In genomic region chr11:59152312-59152967, GRCh38 we compare ENCODE assay signal across 11 cellular contexts. TPM values are rescaled to one million over a fixed set of nuclear protein-coding genes. Genes with fewer than 3 reads are reported as not detected.
DNase-seq lines count a peak whose midpoint lies in the region; ATAC-seq, FAIRE-seq and TF ChIP-seq lines count a peak whose summit lies in the region.
"Had no signal": no experiment of that assay in that cellular context is flagged by ENCODE, and none has a peak within 500 bp of the region (broad histone marks: within the 10 kb centered on the region; RNA-seq: fewer than 3 reads in every experiment).

No MANE protein-coding gene starts in this region.

- H3K4me2 ChIP-seq in HepG2 (ENCODE audit: low read depth, low read length) (no peak overlapping the region), neuronal stem cell (ENCODE audit: insufficient read depth, low read length, poor library complexity, severe bottlenecking) (no peak overlapping the region)

- no peak overlapping the region for H2BK15ac ChIP-seq in neuronal stem cell (ENCODE audit: low read length)

- no peak overlapping the region for H3K18ac ChIP-seq in neuronal stem cell (ENCODE audit: low read length)

- TF ChIP-seq EP300 in HepG2 (IDR thresholded peaks at IDR 0.05; ENCODE audit: low read depth in 2 of 2, low read length in 2 of 2) (no peak), HepG2 (CRISPR knock-in tag; IDR thresholded peaks at IDR 0.05; ENCODE audit: borderline replicate concordance) (no peak)

- peak overlapping the region; percentile 76 for H3K27ac Mint-ChIP-seq in activated CD4-positive, alpha-beta memory T cell treated with anti-CD3 and anti-CD28 coated beads, Interleukin-2, amount 10 ng/mL, durations not matched to agents 7 days and 5 days

- no peak overlapping the region for H3K23ac ChIP-seq in neuronal stem cell (ENCODE audit: low read depth, low read length, poor library complexity)

- TF ChIP-seq CTCF in HepG2 (CRISPR knock-in tag; IDR thresholded peaks at IDR 0.05), result no peak

- no peak overlapping the region for H2BK5ac ChIP-seq in neuronal stem cell (ENCODE audit: low read length)

- H3K27me3 Mint-ChIP-seq in activated CD4-positive, alpha-beta memory T cell treated with anti-CD3 and anti-CD28 coated beads, Interleukin-2, amount 10 ng/mL, durations not matched to agents 7 days and 5 days, result no peaks in the 10 kb centered on the region

- H2AFZ ChIP-seq in HepG2 (ENCODE audit: low read length) (no peak overlapping the region), neuronal stem cell (ENCODE audit: low read length) (no peak overlapping the region)

- FAIRE-seq in GM12892 (lab: Jason Lieb, UNC), result peak; percentile 93
- no peak for FAIRE-seq in HepG2 (lab: Jason Lieb, UNC)
- FAIRE-seq: endothelial cell of umbilical vein, K562 had no signal

- intact Hi-C loops in HepG2 (cut with micrococcal nuclease; ENCODE audit: unreplicated experiment) (no loop called here), cardiac septum (cut with DNase I) (no loop called here)

- no peak overlapping the region for H4K91ac ChIP-seq in neuronal stem cell (ENCODE audit: low read depth, low read length, poor library complexity)

- no peaks in the 10 kb centered on the region for H3K9me3 Mint-ChIP-seq in activated CD4-positive, alpha-beta memory T cell treated with anti-CD3 and anti-CD28 coated beads, Interleukin-2, amount 10 ng/mL, durations not matched to agents 7 days and 5 days

- no peak overlapping the region for H2BK120ac ChIP-seq in neuronal stem cell (ENCODE audit: low read depth, low read length)

- no peak for TF ChIP-seq POLR2A in GM12892 (IDR thresholded peaks at IDR 0.05; ENCODE audit: low read depth, low read length)
- no peak for TF ChIP-seq POLR2A in HepG2 (IDR thresholded peaks at IDR 0.05; ENCODE audit: insufficient read depth in 1 of 2, low read depth in 2 of 2, low read length in 2 of 2)

- no peaks in the 10 kb centered on the region for H3K36me3 ChIP-seq in HepG2 (replicated peaks in 1 of 2; ENCODE audit: control insufficient read depth in 1 of 2, insufficient read depth in 2 of 2, low read length in 2 of 2)
- peaks cover 0 to 16% of the 10 kb centered on the region in 2 donors for H3K36me3 ChIP-seq in neuronal stem cell (replicated peaks in 1 of 2; ENCODE audit: control insufficient read depth in 2 of 2, insufficient read depth in 2 of 2, low read length in 2 of 2)

- H4K8ac ChIP-seq in neuronal stem cell (ENCODE audit: low read depth, low read length), result no peak overlapping the region

- no peak overlapping the region for H3K4me3 ChIP-seq in HepG2 (replicated peaks in 1 of 3; ENCODE audit: insufficient read depth in 1 of 3, low read depth in 2 of 3, low read length in 3 of 3)
- no peak overlapping the region for H3K4me3 ChIP-seq in neuronal stem cell (ENCODE audit: low read length in 2 of 2)
- H3K4me3 ChIP-seq: K562, upper lobe of right lung had no signal

- H3K27me3 ChIP-seq in HepG2 (ENCODE audit: control insufficient read depth in 1 of 2, insufficient read depth in 2 of 2, low read length in 2 of 2), result no peaks in the 10 kb centered on the region
- H3K27me3 ChIP-seq in neuronal stem cell (ENCODE audit: control insufficient read depth in 3 of 3, insufficient read depth in 3 of 3, low read depth in 1 of 3, low read length in 3 of 3), result no peaks in the 10 kb centered on the region
- H3K27me3 ChIP-seq: upper lobe of right lung had no signal

- no peaks in the 10 kb centered on the region for H3K79me1 ChIP-seq in neuronal stem cell (ENCODE audit: low read depth, low read length)

- no peak overlapping the region for H3K9ac ChIP-seq in HepG2 (ENCODE audit: insufficient read depth, low read depth, low read length)
- H3K9ac ChIP-seq in neuronal stem cell (ENCODE audit: low read depth, low read length, poor library complexity), result no peak overlapping the region

- peaks cover under 1% of the 10 kb centered on the region; the same call in 1 of the 2 replicates for H3K4me1 ChIP-seq in HepG2 (ENCODE audit: insufficient read depth, low read length)
- H3K4me1 ChIP-seq in neuronal stem cell (ENCODE audit: control insufficient read depth in 2 of 2, insufficient read depth in 1 of 2, low read depth in 1 of 2, low read length in 2 of 2), result no peaks in the 10 kb centered on the region
- H3K4me1 ChIP-seq: upper lobe of right lung had no signal

- no peaks in the 10 kb centered on the region for H4K20me1 ChIP-seq in HepG2 (ENCODE audit: insufficient read depth, low read length)

- POLR2A ChIA-PET in activated CD4-positive, alpha-beta memory T cell treated with anti-CD3 and anti-CD28 coated beads, Interleukin-2, amount 10 ng/mL, durations not matched to agents 7 days and 5 days (lab: Charles Lee), result interaction anchor here (1.3 to 4.6 kb wide), 4 partner anchors 9 to 45 kb away, joined by 3 to 24 read pairs (median 6); partner anchors contain the start of genes FAM111A and FAM111B
- POLR2A ChIA-PET in HepG2 (lab: Yijun Ruan, JAX), result no interaction called here

- DNase-seq in GM12892 (ENCODE audit: insufficient read length) (no peak), HepG2 (ENCODE audit: low spot score) (no peak), cardiac septum (ENCODE audit: low spot score) (no peak), neuronal stem cell (ENCODE audit: low spot score) (no peak), OCI-M2 (lab: John Stamatoyannopoulos, UW; ENCODE audit: unreplicated experiment) (no peak)
- DNase-seq in activated CD4-positive, alpha-beta memory T cell treated with anti-CD3 and anti-CD28 coated beads, Interleukin-2, amount 10 ng/mL, durations not matched to agents 7 days and 5 days, result no peak
- DNase-seq: upper lobe of right lung had no signal

- H2AK5ac ChIP-seq in neuronal stem cell (ENCODE audit: low read depth, low read length), result no peak overlapping the region

- peaks cover 66% of the 10 kb centered on the region for H3K36me3 Mint-ChIP-seq in activated CD4-positive, alpha-beta memory T cell treated with anti-CD3 and anti-CD28 coated beads, Interleukin-2, amount 10 ng/mL, durations not matched to agents 7 days and 5 days (ENCODE audit: low read depth)

- 93% methylated on average over 8 of the region's 8 CpGs for WGBS in HepG2 (ENCODE audit: low lambda C conversion rate)
- no CpG with 5 or more reads among the region's 8 CpGs for WGBS in neuronal stem cell (ENCODE audit: extremely low coverage in 2 of 2, insufficient read length in 2 of 2, insufficient replicate concordance in 1 of 2), 2 donors

- ATAC-seq in GM19372 (IDR thresholded peaks at IDR 0.05; ENCODE audit: low read depth, unreplicated experiment) (peak; percentile 75), HG02981 (IDR thresholded peaks at IDR 0.05; ENCODE audit: unreplicated experiment) (peak; percentile 76), HepG2 (no peak)
- ATAC-seq: K562, upper lobe of right lung had no signal

- H3K14ac ChIP-seq in neuronal stem cell (ENCODE audit: low read length), result no peak overlapping the region

- no peaks in the 10 kb centered on the region for H3K79me2 ChIP-seq in HepG2 (ENCODE audit: insufficient read depth, low read length)

- H3K27ac ChIP-seq in HepG2 (ENCODE audit: extremely low read length, insufficient read depth, low read length) (no peak overlapping the region), neuronal stem cell (replicated peaks; ENCODE audit: low read length) (no peak overlapping the region)
- H3K27ac ChIP-seq: upper lobe of right lung had no signal

- H3K4me3 Mint-ChIP-seq in activated CD4-positive, alpha-beta memory T cell treated with anti-CD3 and anti-CD28 coated beads, Interleukin-2, amount 10 ng/mL, durations not matched to agents 7 days and 5 days, result peak overlapping the region; percentile 28

- no peak overlapping the region for H3K4ac ChIP-seq in neuronal stem cell (ENCODE audit: low read length)

- in situ Hi-C loops in HepG2 (cut with HindIII; ENCODE audit: extremely low pct_ligation_motif_present, low pct_unique_long_range_greater_than_20kb), result no loop called here

- CTCF ChIA-PET in activated CD4-positive, alpha-beta memory T cell treated with anti-CD3 and anti-CD28 coated beads, Interleukin-2, amount 10 ng/mL, durations not matched to agents 7 days and 5 days (lab: Charles Lee), result interaction anchor here (1.0 to 2.9 kb wide), 4 partner anchors 8 to 19 kb away, joined by 3 to 14 read pairs (median 4); partner anchors contain the start of genes DTX4 and FAM111A
- CTCF ChIA-PET in HepG2 (lab: Yijun Ruan, JAX; ENCODE audit: low intra/inter-chr PET ratio, low total read pairs), result no interaction called here

- no peak for TF ChIP-seq RAD21 in HepG2 (CRISPR knock-in tag; IDR thresholded peaks at IDR 0.05)

- H3K9me3 ChIP-seq in HepG2 (ENCODE audit: low read length), result no peaks in the 10 kb centered on the region
- H3K9me3 ChIP-seq in neuronal stem cell (replicated peaks in 1 of 2; ENCODE audit: control insufficient read depth in 2 of 2, insufficient read depth in 1 of 2, low read depth in 1 of 2, low read length in 2 of 2), result no peaks in the 10 kb centered on the region
- H3K9me3 ChIP-seq: upper lobe of right lung had no signal

- BruUV-seq in HepG2 (replicated peaks; lab: Mats Ljungman, UMichigan), result no TSS peak

- peaks cover 53% of the 10 kb centered on the region for H3K4me1 Mint-ChIP-seq in activated CD4-positive, alpha-beta memory T cell treated with anti-CD3 and anti-CD28 coated beads, Interleukin-2, amount 10 ng/mL, durations not matched to agents 7 days and 5 days

- no peak overlapping the region for H2BK12ac ChIP-seq in neuronal stem cell (ENCODE audit: low read length)

RNA-seq across cellular contexts. Expression of gene FAM111A, which starts 9.8 kb away (rescaled TPM):
- 51.7 TPM for polyA plus RNA-seq in GM12892 (2012; ENCODE audit: missing spikeins)
- total RNA-seq in activated CD4-positive, alpha-beta memory T cell treated with anti-CD3 and anti-CD28 coated beads, Interleukin-2, amount 10 ng/mL, durations not matched to agents 7 days and 5 days, result 100 to 1,000 TPM; 136 to 141 TPM
- total RNA-seq in HepG2 (2016; rRNA removed; fragmentation: Illumina TruSeq; extraction: Trizol), result 13.5 and 17.0 TPM in 2 replicates
- total RNA-seq in HepG2 (2016; cell fraction: cytosol; rRNA removed; fragmentation: Illumina TruSeq; extraction: Trizol; ENCODE audit: low read depth), result 0.88 and 1.4 TPM in 2 replicates
- total RNA-seq in HepG2 (2016; cell fraction: insoluble cytoplasmic fraction; rRNA removed; fragmentation: Illumina TruSeq; extraction: Trizol), result 14.4 and 15.0 TPM in 2 replicates
- total RNA-seq in HepG2 (2016; cell fraction: membrane; rRNA removed; fragmentation: Illumina TruSeq; extraction: Trizol), result 4.5 and 6.7 TPM in 2 replicates
- 17.0 and 17.9 TPM in 2 replicates for total RNA-seq in HepG2 (2016; cell fraction: nucleus; rRNA removed; fragmentation: Illumina TruSeq; extraction: Trizol)
- 3.2 and 3.9 TPM in 2 replicates for polyA plus RNA-seq in HepG2 (2011; rRNA removed)
- polyA plus RNA-seq in HepG2 (2011; cell fraction: cytosol; rRNA removed), result 1.4 and 2.2 TPM in 2 replicates
- polyA plus RNA-seq in HepG2 (2011; cell fraction: nucleus; rRNA removed), result 8.9 and 11.1 TPM in 2 replicates
- polyA plus RNA-seq in HepG2 (2012), result 2.7 and 4.6 TPM in 2 replicates
- 0.55 and 0.80 TPM in 2 replicates for polyA plus RNA-seq in HepG2 (2016; cell fraction: cytosol; fragmentation: Illumina TruSeq; extraction: Trizol; ENCODE audit: low read depth)
- polyA plus RNA-seq in HepG2 (2016; cell fraction: insoluble cytoplasmic fraction; fragmentation: Illumina TruSeq; extraction: Trizol; ENCODE audit: low read depth), result 6.4 and 9.5 TPM in 2 replicates
- polyA plus RNA-seq in HepG2 (2016; cell fraction: membrane; fragmentation: Illumina TruSeq; extraction: Trizol; ENCODE audit: low read depth), result 1.7 and 2.3 TPM in 2 replicates
- polyA plus RNA-seq in HepG2 (2016; cell fraction: nucleus; fragmentation: Illumina TruSeq; extraction: Trizol; ENCODE audit: insufficient read depth, low read depth), result 28.5 and 30.8 TPM in 2 replicates
- polyA minus RNA-seq in HepG2 (2011; rRNA and poly(A)+ RNA removed; ENCODE audit: low replicate concordance), result 2.8 and 25.3 TPM in 2 replicates
- 2.6 and 4.8 TPM in 2 replicates for polyA minus RNA-seq in HepG2 (2011; cell fraction: cytosol; rRNA and poly(A)+ RNA removed)
- polyA minus RNA-seq in HepG2 (2011; cell fraction: nucleus; rRNA and poly(A)+ RNA removed), result 14.2 and 14.3 TPM in 2 replicates
- total RNA-seq in cardiac septum, result 7.3 TPM
- 16.9 TPM for polyA plus RNA-seq in neuronal stem cell (2013, experiment 1 of 2)
- 17.1 TPM for polyA plus RNA-seq in neuronal stem cell (2013, experiment 2 of 2)

RNA-seq across cellular contexts. Expression of gene DTX4, which starts 19.5 kb away (rescaled TPM):
- 17.2 TPM for polyA plus RNA-seq in GM12892 (2012; ENCODE audit: missing spikeins)
- total RNA-seq in activated CD4-positive, alpha-beta memory T cell treated with anti-CD3 and anti-CD28 coated beads, Interleukin-2, amount 10 ng/mL, durations not matched to agents 7 days and 5 days, result under 1 TPM; 0.30 to 0.48 TPM
- total RNA-seq in HepG2 (2016; rRNA removed; fragmentation: Illumina TruSeq; extraction: Trizol) (5.6 and 6.9 TPM in 2 replicates), cardiac septum (1.5 TPM)
- total RNA-seq in HepG2 (2016; cell fraction: cytosol; rRNA removed; fragmentation: Illumina TruSeq; extraction: Trizol; ENCODE audit: low read depth), result 1.0 and 1.1 TPM in 2 replicates
- 5.8 and 5.9 TPM in 2 replicates for total RNA-seq in HepG2 (2016; cell fraction: insoluble cytoplasmic fraction; rRNA removed; fragmentation: Illumina TruSeq; extraction: Trizol)
- 4.1 and 4.8 TPM in 2 replicates for total RNA-seq in HepG2 (2016; cell fraction: membrane; rRNA removed; fragmentation: Illumina TruSeq; extraction: Trizol)
- 5.4 and 6.2 TPM in 2 replicates for total RNA-seq in HepG2 (2016; cell fraction: nucleus; rRNA removed; fragmentation: Illumina TruSeq; extraction: Trizol)
- polyA plus RNA-seq in HepG2 (2011; rRNA removed), result 0.50 and 0.67 TPM in 2 replicates
- polyA plus RNA-seq in HepG2 (2011; cell fraction: cytosol; rRNA removed), result 0.37 and 0.47 TPM in 2 replicates
- 2.6 and 3.0 TPM in 2 replicates for polyA plus RNA-seq in HepG2 (2011; cell fraction: nucleus; rRNA removed)
- polyA plus RNA-seq in HepG2 (2012), result 0.91 and 0.99 TPM in 2 replicates
- polyA plus RNA-seq in HepG2 (2016; cell fraction: cytosol; fragmentation: Illumina TruSeq; extraction: Trizol; ENCODE audit: low read depth), result 0.53 and 0.69 TPM in 2 replicates
- 5.1 and 5.8 TPM in 2 replicates for polyA plus RNA-seq in HepG2 (2016; cell fraction: insoluble cytoplasmic fraction; fragmentation: Illumina TruSeq; extraction: Trizol; ENCODE audit: low read depth)
- 2.1 and 2.3 TPM in 2 replicates for polyA plus RNA-seq in HepG2 (2016; cell fraction: membrane; fragmentation: Illumina TruSeq; extraction: Trizol; ENCODE audit: low read depth)
- 6.9 and 7.2 TPM in 2 replicates for polyA plus RNA-seq in HepG2 (2016; cell fraction: nucleus; fragmentation: Illumina TruSeq; extraction: Trizol; ENCODE audit: insufficient read depth, low read depth)
- 3.2 and 10.3 TPM in 2 replicates for polyA minus RNA-seq in HepG2 (2011; rRNA and poly(A)+ RNA removed; ENCODE audit: low replicate concordance)
- polyA minus RNA-seq in HepG2 (2011; cell fraction: cytosol; rRNA and poly(A)+ RNA removed), result 1.1 and 1.2 TPM in 2 replicates
- 2.4 and 2.8 TPM in 2 replicates for polyA minus RNA-seq in HepG2 (2011; cell fraction: nucleus; rRNA and poly(A)+ RNA removed)
- 84.4 TPM for polyA plus RNA-seq in neuronal stem cell (2013, experiment 1 of 2)
- polyA plus RNA-seq in neuronal stem cell (2013, experiment 2 of 2), result 84.6 TPM

RNA-seq across cellular contexts. Expression of gene FAM111B, which starts 45.4 kb away (rescaled TPM):
- 43.1 TPM for polyA plus RNA-seq in GM12892 (2012; ENCODE audit: missing spikeins)
- 10 to 100 TPM; 47.2 to 48.6 TPM for total RNA-seq in activated CD4-positive, alpha-beta memory T cell treated with anti-CD3 and anti-CD28 coated beads, Interleukin-2, amount 10 ng/mL, durations not matched to agents 7 days and 5 days
- total RNA-seq in HepG2 (2016; rRNA removed; fragmentation: Illumina TruSeq; extraction: Trizol) (28.2 and 44.5 TPM in 2 replicates), cardiac septum (not detected)
- total RNA-seq in HepG2 (2016; cell fraction: cytosol; rRNA removed; fragmentation: Illumina TruSeq; extraction: Trizol; ENCODE audit: low read depth), result 2.2 and 2.6 TPM in 2 replicates
- 27.8 and 40.2 TPM in 2 replicates for total RNA-seq in HepG2 (2016; cell fraction: insoluble cytoplasmic fraction; rRNA removed; fragmentation: Illumina TruSeq; extraction: Trizol)
- total RNA-seq in HepG2 (2016; cell fraction: membrane; rRNA removed; fragmentation: Illumina TruSeq; extraction: Trizol), result 9.4 and 12.1 TPM in 2 replicates
- total RNA-seq in HepG2 (2016; cell fraction: nucleus; rRNA removed; fragmentation: Illumina TruSeq; extraction: Trizol), result 36.1 and 43.3 TPM in 2 replicates
- 1.5 and 1.6 TPM in 2 replicates for polyA plus RNA-seq in HepG2 (2011; rRNA removed)
- polyA plus RNA-seq in HepG2 (2011; cell fraction: cytosol; rRNA removed), result 0.74 and 1.2 TPM in 2 replicates
- 1.1 and 1.2 TPM in 2 replicates for polyA plus RNA-seq in HepG2 (2011; cell fraction: nucleus; rRNA removed)
- polyA plus RNA-seq in HepG2 (2012), result 1.5 and 3.5 TPM in 2 replicates
- 0.65 and 0.84 TPM in 2 replicates for polyA plus RNA-seq in HepG2 (2016; cell fraction: cytosol; fragmentation: Illumina TruSeq; extraction: Trizol; ENCODE audit: low read depth)
- polyA plus RNA-seq in HepG2 (2016; cell fraction: insoluble cytoplasmic fraction; fragmentation: Illumina TruSeq; extraction: Trizol; ENCODE audit: low read depth), result 25.4 and 25.6 TPM in 2 replicates
- polyA plus RNA-seq in HepG2 (2016; cell fraction: membrane; fragmentation: Illumina TruSeq; extraction: Trizol; ENCODE audit: low read depth), result 2.4 and 2.9 TPM in 2 replicates
- 15.5 and 18.1 TPM in 2 replicates for polyA plus RNA-seq in HepG2 (2016; cell fraction: nucleus; fragmentation: Illumina TruSeq; extraction: Trizol; ENCODE audit: insufficient read depth, low read depth)
- 1.0 and 15.0 TPM in 2 replicates for polyA minus RNA-seq in HepG2 (2011; rRNA and poly(A)+ RNA removed; ENCODE audit: low replicate concordance)
- polyA minus RNA-seq in HepG2 (2011; cell fraction: cytosol; rRNA and poly(A)+ RNA removed), result 1.9 and 2.9 TPM in 2 replicates
- polyA minus RNA-seq in HepG2 (2011; cell fraction: nucleus; rRNA and poly(A)+ RNA removed), result 15.8 and 21.4 TPM in 2 replicates
- polyA plus RNA-seq in neuronal stem cell (2013, experiment 1 of 2), result 7.2 TPM
- polyA plus RNA-seq in neuronal stem cell (2013, experiment 2 of 2), result 7.0 TPM
